Comparison of ENCODE assay signal across 2 cellular contexts in genomic region chr1:64828829-64829228, GRCh38.
TF ChIP-seq lines count a peak whose summit lies in the region.

No MANE protein-coding gene starts in this region.

TF ChIP-seq in GM12878, 131 proteins besides CTCF, POLR2A, EP300 and RAD21:
- peak; percentile 43; the same call in 1 of the 2 replicates for TF ChIP-seq SPI1 (IDR thresholded peaks at IDR 0.05; ENCODE audit: borderline replicate concordance, insufficient read depth, low read depth, low read length)
- TF ChIP-seq, protein P1, sequence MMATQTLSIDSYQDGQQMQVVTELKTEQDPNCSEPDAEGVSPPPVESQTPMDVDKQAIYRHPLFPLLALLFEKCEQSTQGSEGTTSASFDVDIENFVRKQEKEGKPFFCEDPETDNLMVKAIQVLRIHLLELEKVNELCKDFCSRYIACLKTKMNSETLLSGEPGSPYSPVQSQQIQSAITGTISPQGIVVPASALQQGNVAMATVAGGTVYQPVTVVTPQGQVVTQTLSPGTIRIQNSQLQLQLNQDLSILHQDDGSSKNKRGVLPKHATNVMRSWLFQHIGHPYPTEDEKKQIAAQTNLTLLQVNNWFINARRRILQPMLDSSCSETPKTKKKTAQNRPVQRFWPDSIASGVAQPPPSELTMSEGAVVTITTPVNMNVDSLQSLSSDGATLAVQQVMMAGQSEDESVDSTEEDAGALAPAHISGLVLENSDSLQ (IDR thresholded peaks at IDR 0.05): peak; percentile 77
- TF ChIP-seq POLR2AphosphoS5 (IDR thresholded peaks at IDR 0.05; ENCODE audit: low read length): no peak

TF ChIP-seq in SK-N-SH treated with all-trans-retinoic acid at 6 μM for 48 hours, 23 proteins besides CTCF, POLR2A, EP300 and RAD21:
- TF ChIP-seq TCF4 (CRISPR knock-in tag; IDR thresholded peaks at IDR 0.05; ENCODE audit: borderline replicate concordance): no peak
- no peak for TF ChIP-seq TOX (CRISPR knock-in tag; IDR thresholded peaks at IDR 0.05; ENCODE audit: borderline replicate concordance)
